1 cellular context compared by ENCODE assay signal in genomic region chr22:19803736-19804267, GRCh38.
TF ChIP-seq lines count a peak whose summit lies in the region.

No MANE protein-coding gene starts in this region.

TF ChIP-seq in K562, 482 proteins besides CTCF, POLR2A, EP300 and RAD21 (continues in another document):
- TF ChIP-seq MLX (CRISPR knock-in tag; conservative IDR thresholded peaks at IDR 0.05) (peak in 1 of 2 experiments; percentile 61; a peak in 1 of 4 replicates), HMGN3 (IDR thresholded peaks at IDR 0.05; ENCODE audit: borderline replicate concordance, extremely low read depth, insufficient read length, low read depth, low read length) (peak; percentile 5), ZNF668 (CRISPR knock-in tag; IDR thresholded peaks at IDR 0.05) (no peak), RCOR1 (IDR thresholded peaks at IDR 0.05; ENCODE audit: borderline replicate concordance in 1 of 2, low read depth in 2 of 2, low read length in 2 of 2) (no peak), NR3C1 (CRISPR knock-in tag; IDR thresholded peaks at IDR 0.05) (no peak), ZNF79 (CRISPR knock-in tag; IDR thresholded peaks at IDR 0.05; ENCODE audit: low read depth) (no peak), ZNF717 (CRISPR knock-in tag; IDR thresholded peaks at IDR 0.05) (no peak), GTF2A2 (tag; IDR thresholded peaks at IDR 0.05) (no peak), PBX2 (CRISPR knock-in tag; IDR thresholded peaks at IDR 0.05; ENCODE audit: low read depth) (0 out of 2 replicates have a peak, but pooled peaks have one; percentile 31), PBX2 (tag; conservative IDR thresholded peaks at IDR 0.05; ENCODE audit: low read depth) (no peak), ZFP30 (CRISPR knock-in tag; IDR thresholded peaks at IDR 0.05; ENCODE audit: borderline replicate concordance) (no peak), TAF1 (IDR thresholded peaks at IDR 0.05; ENCODE audit: control insufficient read depth, extremely low read depth, insufficient read depth, low read length, severe bottlenecking) (no peak), ZBTB40 (IDR thresholded peaks at IDR 0.05) (no peak), ZBTB40 (CRISPR knock-in tag; IDR thresholded peaks at IDR 0.05) (peak; percentile 46), PHF8 (IDR thresholded peaks at IDR 0.05; ENCODE audit: borderline replicate concordance, low read length) (0 out of 2 replicates have a peak, but pooled peaks have one; percentile 19), ZNF766 (CRISPR knock-in tag; conservative IDR thresholded peaks at IDR 0.05) (no peak), WHSC1 (IDR thresholded peaks at IDR 0.05; ENCODE audit: low read length) (peak; percentile 98), POLR2G (IDR thresholded peaks at IDR 0.05; ENCODE audit: low read depth, low read length) (peak; percentile 29; the same call in 1 of the 2 replicates), POLR2AphosphoS2 (IDR thresholded peaks at IDR 0.05; ENCODE audit: low read length) (no peak), IRF1 (CRISPR knock-in tag; IDR thresholded peaks at IDR 0.05; ENCODE audit: borderline replicate concordance) (no peak), HSF4 (CRISPR knock-in tag; IDR thresholded peaks at IDR 0.05; ENCODE audit: borderline replicate concordance) (peak; percentile 22; the same call in 1 of the 2 replicates), BRF1 (IDR thresholded peaks at IDR 0.05; ENCODE audit: borderline replicate concordance, extremely low read depth, insufficient read length) (no peak), HCFC1 (IDR thresholded peaks at IDR 0.05; ENCODE audit: low read depth, low read length) (no peak), SETDB1 (IDR thresholded peaks at IDR 0.05; ENCODE audit: low read length) (peak; percentile 2), SIX5 (IDR thresholded peaks at IDR 0.05; ENCODE audit: borderline replicate concordance in 1 of 2, insufficient read depth in 1 of 2, low read depth in 1 of 2, low read length in 2 of 2) (peak in 1 of 2 experiments; percentile 21; a peak in 1 of 4 replicates), KDM5B (IDR thresholded peaks at IDR 0.05; ENCODE audit: insufficient replicate concordance, low read depth, low read length) (no peak), ETS2 (tag; IDR thresholded peaks at IDR 0.05; ENCODE audit: borderline replicate concordance, poor library complexity, severe bottlenecking) (no peak), ZNF551 (CRISPR knock-in tag; IDR thresholded peaks at IDR 0.05) (no peak), POLR2H (tag; IDR thresholded peaks at IDR 0.05; ENCODE audit: low read depth) (no peak), THRA (IDR thresholded peaks at IDR 0.05) (no peak), BACH1 (tag; IDR thresholded peaks at IDR 0.05) (no peak), MTA2 (IDR thresholded peaks at IDR 0.05; ENCODE audit: low read depth) (no peak), ZKSCAN8 (CRISPR knock-in tag; IDR thresholded peaks at IDR 0.05) (no peak), CCNT2 (IDR thresholded peaks at IDR 0.05; ENCODE audit: borderline replicate concordance, extremely low read depth, insufficient read length, low read depth, low read length) (no peak), FOXP1 (CRISPR knock-in tag; IDR thresholded peaks at IDR 0.05) (no peak), EGR1 (conservative IDR thresholded peaks at IDR 0.05) (no peak), CAMTA2 (CRISPR knock-in tag; conservative IDR thresholded peaks at IDR 0.05) (no peak), RB1 (IDR thresholded peaks at IDR 0.05; ENCODE audit: low read depth) (0 out of 2 replicates have a peak, but pooled peaks have one; percentile 16), ZNF444 (CRISPR knock-in tag; IDR thresholded peaks at IDR 0.05) (no peak), ARHGAP35 (IDR thresholded peaks at IDR 0.05; ENCODE audit: partially characterized antibody) (no peak), ZBTB2 (IDR thresholded peaks at IDR 0.05) (no peak), C11orf30 (IDR thresholded peaks at IDR 0.05; ENCODE audit: low read depth) (no peak)
- TF ChIP-seq, protein P1, sequence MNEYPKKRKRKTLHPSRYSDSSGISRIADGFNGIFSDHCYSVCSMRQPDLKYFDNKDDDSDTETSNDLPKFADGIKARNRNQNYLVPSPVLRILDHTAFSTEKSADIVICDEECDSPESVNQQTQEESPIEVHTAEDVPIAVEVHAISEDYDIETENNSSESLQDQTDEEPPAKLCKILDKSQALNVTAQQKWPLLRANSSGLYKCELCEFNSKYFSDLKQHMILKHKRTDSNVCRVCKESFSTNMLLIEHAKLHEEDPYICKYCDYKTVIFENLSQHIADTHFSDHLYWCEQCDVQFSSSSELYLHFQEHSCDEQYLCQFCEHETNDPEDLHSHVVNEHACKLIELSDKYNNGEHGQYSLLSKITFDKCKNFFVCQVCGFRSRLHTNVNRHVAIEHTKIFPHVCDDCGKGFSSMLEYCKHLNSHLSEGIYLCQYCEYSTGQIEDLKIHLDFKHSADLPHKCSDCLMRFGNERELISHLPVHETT (CRISPR knock-in tag; conservative IDR thresholded peaks at IDR 0.05 in 1 of 2, IDR thresholded peaks at IDR 0.05 in 1 of 2), result 0 out of 4 replicates have a peak, but pooled peaks of 1 of the 2 experiments have one; percentile 3
- TF ChIP-seq, protein P2, sequence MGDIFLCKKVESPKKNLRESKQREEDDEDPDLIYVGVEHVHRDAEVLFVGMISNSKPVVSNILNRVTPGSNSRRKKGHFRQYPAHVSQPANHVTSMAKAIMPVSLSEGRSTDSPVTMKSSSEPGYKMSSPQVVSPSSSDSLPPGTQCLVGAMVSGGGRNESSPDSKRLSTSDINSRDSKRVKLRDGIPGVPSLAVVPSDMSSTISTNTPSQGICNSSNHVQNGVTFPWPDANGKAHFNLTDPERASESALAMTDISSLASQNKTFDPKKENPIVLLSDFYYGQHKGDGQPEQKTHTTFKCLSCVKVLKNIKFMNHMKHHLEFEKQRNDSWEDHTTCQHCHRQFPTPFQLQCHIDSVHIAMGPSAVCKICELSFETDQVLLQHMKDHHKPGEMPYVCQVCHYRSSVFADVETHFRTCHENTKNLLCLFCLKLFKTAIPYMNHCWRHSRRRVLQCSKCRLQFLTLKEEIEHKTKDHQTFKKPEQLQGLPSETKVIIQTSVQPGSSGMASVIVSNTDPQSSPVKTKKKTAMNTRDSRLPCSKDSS (IDR thresholded peaks at IDR 0.05; ENCODE audit: low read depth, partially characterized antibody), result no peak
- TF ChIP-seq, protein P3, sequence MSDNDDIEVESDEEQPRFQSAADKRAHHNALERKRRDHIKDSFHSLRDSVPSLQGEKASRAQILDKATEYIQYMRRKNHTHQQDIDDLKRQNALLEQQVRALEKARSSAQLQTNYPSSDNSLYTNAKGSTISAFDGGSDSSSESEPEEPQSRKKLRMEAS (CRISPR knock-in tag; IDR thresholded peaks at IDR 0.05), result no peak
